ENCODE assay signal across 24 cellular contexts in genomic region chr16:50662306-50662940, GRCh38. TPM values are rescaled to one million over a fixed set of nuclear protein-coding genes. Genes with fewer than 3 reads are reported as not detected.
DNase-seq lines count a peak whose midpoint lies in the region; ATAC-seq, FAIRE-seq and TF ChIP-seq lines count a peak whose summit lies in the region.
"Had no signal": no experiment of that assay in that cellular context is flagged by ENCODE, and none has a peak within 500 bp of the region (broad histone marks: within the 10 kb centered on the region; RNA-seq: fewer than 3 reads in every experiment).

No MANE protein-coding gene starts in this region.

- H3K56ac ChIP-seq in IMR-90 (ENCODE audit: extremely low read depth, insufficient read depth, low read length) = no peak overlapping the region

- H3K18ac ChIP-seq in IMR-90 (ENCODE audit: low read depth, low read length) = no peak overlapping the region
- H3K18ac ChIP-seq in neuronal stem cell (ENCODE audit: low read length) = peak overlapping the region; percentile 22

- no peaks in the 10 kb centered on the region for H3K27me3 ChIP-seq in HepG2 (ENCODE audit: control insufficient read depth in 1 of 2, insufficient read depth in 2 of 2, low read length in 2 of 2)
- no peaks in the 10 kb centered on the region for H3K27me3 ChIP-seq in right lobe of liver
- H3K27me3 ChIP-seq in IMR-90 (ENCODE audit: control insufficient read depth, insufficient read depth, low read length) = no peaks in the 10 kb centered on the region; the same call in 1 of the 2 replicates
- H3K27me3 ChIP-seq in neuronal stem cell (ENCODE audit: control insufficient read depth in 3 of 3, insufficient read depth in 3 of 3, low read depth in 1 of 3, low read length in 3 of 3) = no peaks in the 10 kb centered on the region
- no peaks in the 10 kb centered on the region for H3K27me3 ChIP-seq in vagina

- H3K23ac ChIP-seq in IMR-90 (ENCODE audit: low read depth, low read length) = no peak overlapping the region
- no peak overlapping the region for H3K23ac ChIP-seq in neuronal stem cell (ENCODE audit: low read depth, low read length, poor library complexity)

- TF ChIP-seq CTCF in HepG2 (CRISPR knock-in tag; IDR thresholded peaks at IDR 0.05) (no peak), right lobe of liver (IDR thresholded peaks at IDR 0.05) (no peak), IMR-90 (conservative IDR thresholded peaks at IDR 0.05; ENCODE audit: low read depth, low read length) (no peak), vagina (IDR thresholded peaks at IDR 0.05) (no peak)

- H3K36me3 ChIP-seq in HepG2 (replicated peaks in 1 of 2; ENCODE audit: control insufficient read depth in 1 of 2, insufficient read depth in 2 of 2, low read length in 2 of 2) (no peaks in the 10 kb centered on the region), right lobe of liver (no peaks in the 10 kb centered on the region), IMR-90 (ENCODE audit: control insufficient read depth, insufficient read depth, low read length) (no peaks in the 10 kb centered on the region), neuronal stem cell (replicated peaks in 1 of 2; ENCODE audit: control insufficient read depth in 2 of 2, insufficient read depth in 2 of 2, low read length in 2 of 2) (no peaks in the 10 kb centered on the region), vagina (no peaks in the 10 kb centered on the region)

- no peak overlapping the region for H2AFZ ChIP-seq in HepG2 (ENCODE audit: low read length)
- H2AFZ ChIP-seq in IMR-90 (replicated peaks; ENCODE audit: low read length, poor library complexity) = no peak overlapping the region
- no peak overlapping the region for H2AFZ ChIP-seq in neuronal stem cell (ENCODE audit: low read length)
- H2AFZ ChIP-seq: GM23248 had no signal

- H2AK5ac ChIP-seq in IMR-90 (ENCODE audit: low read depth, low read length) (no peak overlapping the region), neuronal stem cell (ENCODE audit: low read depth, low read length) (no peak overlapping the region)

- TF ChIP-seq RAD21 in HepG2 (CRISPR knock-in tag; IDR thresholded peaks at IDR 0.05) = no peak
- no peak for TF ChIP-seq RAD21 in IMR-90 (IDR thresholded peaks at IDR 0.05; ENCODE audit: low read length)

- no peaks in the 10 kb centered on the region for H3K9me3 ChIP-seq in HepG2 (ENCODE audit: low read length)
- no peaks in the 10 kb centered on the region for H3K9me3 ChIP-seq in right lobe of liver
- no peaks in the 10 kb centered on the region; the same call in 1 of the 2 replicates for H3K9me3 ChIP-seq in IMR-90 (ENCODE audit: control insufficient read depth, insufficient read depth, low read length)
- peaks cover 5% of the 10 kb centered on the region in 2 donors for H3K9me3 ChIP-seq in neuronal stem cell (replicated peaks in 1 of 2; ENCODE audit: control insufficient read depth in 2 of 2, insufficient read depth in 1 of 2, low read depth in 1 of 2, low read length in 2 of 2)
- no peaks in the 10 kb centered on the region for H3K9me3 ChIP-seq in vagina

- no peaks in the 10 kb centered on the region for H3K79me2 ChIP-seq in HepG2 (ENCODE audit: insufficient read depth, low read length)

- H3K9ac ChIP-seq in HepG2 (ENCODE audit: insufficient read depth, low read depth, low read length) = no peak overlapping the region
- no peak overlapping the region for H3K9ac ChIP-seq in IMR-90 (ENCODE audit: low read depth, low read length)
- H3K9ac ChIP-seq in neuronal stem cell (ENCODE audit: low read depth, low read length, poor library complexity) = no peak overlapping the region
- H3K9ac ChIP-seq: GM23248 had no signal

- H4K20me1 ChIP-seq in HepG2 (ENCODE audit: insufficient read depth, low read length) (no peaks in the 10 kb centered on the region), IMR-90 (ENCODE audit: insufficient read depth, low read length) (no peaks in the 10 kb centered on the region)

- no peak for FAIRE-seq in HepG2 (lab: Jason Lieb, UNC)
- peak; percentile 42 for FAIRE-seq in urothelium cell line (lab: Jason Lieb, UNC)
- FAIRE-seq: G401.6, GM19239, H1 had no signal

- H2BK15ac ChIP-seq in IMR-90 (ENCODE audit: low read depth, low read length) (no peak overlapping the region), neuronal stem cell (ENCODE audit: low read length) (no peak overlapping the region)

- no peak overlapping the region for H4K8ac ChIP-seq in IMR-90 (ENCODE audit: low read depth in 2 of 2, low read length in 2 of 2)
- no peak overlapping the region for H4K8ac ChIP-seq in neuronal stem cell (ENCODE audit: low read depth, low read length)

- TF ChIP-seq EP300 in HepG2 (IDR thresholded peaks at IDR 0.05; ENCODE audit: low read depth in 2 of 2, low read length in 2 of 2) (no peak), HepG2 (CRISPR knock-in tag; IDR thresholded peaks at IDR 0.05; ENCODE audit: borderline replicate concordance) (no peak)

- CTCF ChIA-PET in HepG2 (lab: Yijun Ruan, JAX; ENCODE audit: low intra/inter-chr PET ratio, low total read pairs) (no interaction called here), IMR-90 (lab: Yijun Ruan, JAX) (no interaction called here)

- BruUV-seq in HepG2 (replicated peaks; lab: Mats Ljungman, UMichigan) (no TSS peak), IMR-90 (replicated peaks; lab: Mats Ljungman, UMichigan) (no TSS peak)

- POLR2A ChIA-PET in HepG2 (lab: Yijun Ruan, JAX) = no interaction called here
- POLR2A ChIA-PET in IMR-90 (lab: Charles Lee; ENCODE audit: unreplicated experiment) = no interaction called here

- intact Hi-C loops in HepG2 (cut with micrococcal nuclease; ENCODE audit: unreplicated experiment) = loop anchor here (10.0 kb wide), 1 partner anchor 418 kb away; no protein-coding TSS in a partner anchor
- intact Hi-C loops in right lobe of liver (cut with DNase I) = no loop called here
- intact Hi-C loops in IMR-90 (cut with micrococcal nuclease) = no loop called here
- intact Hi-C loops in vagina (cut with DNase I) = loop anchor here (10.0 kb wide), 2 partner anchors 288 to 448 kb away; no protein-coding TSS in a partner anchor

- in situ Hi-C loops in HepG2 (cut with HindIII; ENCODE audit: extremely low pct_ligation_motif_present, low pct_unique_long_range_greater_than_20kb) (loop anchor here (10.0 kb wide), 1 partner anchor 398 kb away; the partner anchor contains the start of gene ADCY7), IMR-90 (cut with MboI; ENCODE audit: low sequenced_read_pairs) (loop anchor here (10.0 to 25.0 kb wide), 2 partner anchors 288 to 450 kb away; no protein-coding TSS in a partner anchor), G401 (cut with HindIII; ENCODE audit: low sequenced_read_pairs) (no loop called here)

- peak overlapping the region; percentile 39 for H2AK9ac ChIP-seq in IMR-90 (replicated peaks; ENCODE audit: low read depth, low read length, poor library complexity)

- H3K4ac ChIP-seq in IMR-90 (ENCODE audit: low read depth, low read length) (no peak overlapping the region), neuronal stem cell (ENCODE audit: low read length) (no peak overlapping the region)

- no peak overlapping the region for H2BK5ac ChIP-seq in IMR-90 (ENCODE audit: low read depth, low read length, poor library complexity, severe bottlenecking)
- no peak overlapping the region for H2BK5ac ChIP-seq in neuronal stem cell (ENCODE audit: low read length)

- no peaks in the 10 kb centered on the region for H3K9me1 ChIP-seq in IMR-90 (ENCODE audit: insufficient read depth, low read length)

- H3K79me1 ChIP-seq in IMR-90 (ENCODE audit: low read depth in 1 of 2, low read length in 2 of 2) (no peaks in the 10 kb centered on the region), neuronal stem cell (ENCODE audit: low read depth, low read length) (no peaks in the 10 kb centered on the region)

- no peak overlapping the region for H3K27ac ChIP-seq in HepG2 (ENCODE audit: extremely low read length, insufficient read depth, low read length)
- no peak overlapping the region for H3K27ac ChIP-seq in right lobe of liver
- H3K27ac ChIP-seq in IMR-90 (ENCODE audit: insufficient read depth, low read length) = no peak overlapping the region
- H3K27ac ChIP-seq in neuronal stem cell (replicated peaks; ENCODE audit: low read length) = no peak overlapping the region
- H3K27ac ChIP-seq in vagina = no peak overlapping the region
- H3K27ac ChIP-seq: GM23248 had no signal

- H3K14ac ChIP-seq in IMR-90 (replicated peaks; ENCODE audit: low read depth, low read length) = no peak overlapping the region
- no peak overlapping the region for H3K14ac ChIP-seq in neuronal stem cell (ENCODE audit: low read length)

- TF ChIP-seq POLR2A in HepG2 (IDR thresholded peaks at IDR 0.05; ENCODE audit: insufficient read depth in 1 of 2, low read depth in 2 of 2, low read length in 2 of 2) = no peak
- no peak for TF ChIP-seq POLR2A in right lobe of liver (IDR thresholded peaks at IDR 0.05)
- no peak for TF ChIP-seq POLR2A in IMR-90 (IDR thresholded peaks at IDR 0.05; ENCODE audit: low read depth, low read length)
- TF ChIP-seq POLR2A in vagina (IDR thresholded peaks at IDR 0.05) = no peak

- no peak overlapping the region for H2BK120ac ChIP-seq in IMR-90 (ENCODE audit: low read depth, low read length)
- H2BK120ac ChIP-seq in neuronal stem cell (ENCODE audit: low read depth, low read length) = peak overlapping the region; percentile 5

- H2BK20ac ChIP-seq in IMR-90 (ENCODE audit: low read depth, low read length) = no peak overlapping the region

- H4K91ac ChIP-seq in IMR-90 (ENCODE audit: insufficient read depth, low read depth, low read length) (no peak overlapping the region), neuronal stem cell (ENCODE audit: low read depth, low read length, poor library complexity) (no peak overlapping the region)

- no peak overlapping the region for H3K4me3 ChIP-seq in HepG2 (replicated peaks in 1 of 3; ENCODE audit: insufficient read depth in 1 of 3, low read depth in 2 of 3, low read length in 3 of 3)
- no peak overlapping the region for H3K4me3 ChIP-seq in right lobe of liver
- no peak overlapping the region for H3K4me3 ChIP-seq in IMR-90 (ENCODE audit: insufficient read depth, low read depth, low read length)
- no peak overlapping the region for H3K4me3 ChIP-seq in neuronal stem cell (ENCODE audit: low read length in 2 of 2)
- H3K4me3 ChIP-seq in vagina = no peak overlapping the region
- H3K4me3 ChIP-seq: GM23248 had no signal

- 65% methylated on average over 8 of the region's 10 CpGs for WGBS in HepG2 (ENCODE audit: low lambda C conversion rate)
- WGBS in right lobe of liver (ENCODE audit: insufficient coverage, low coverage, low lambda C conversion rate, missing lambda C conversion rate) = 70% methylated on average over 2 of the region's 10 CpGs
- 80% methylated on average over 3 of the region's 10 CpGs; no CpG with 5 or more reads in 1 of the 2 experiments for WGBS in IMR-90 (ENCODE audit: extremely low coverage in 2 of 2, insufficient read length in 1 of 2), 2 experiments
- WGBS in neuronal stem cell (ENCODE audit: extremely low coverage in 2 of 2, insufficient read length in 2 of 2, insufficient replicate concordance in 1 of 2), 2 donors = no CpG with 5 or more reads among the region's 10 CpGs

- DNase-seq in HepG2 (ENCODE audit: low spot score) = no peak
- no peak for DNase-seq in right lobe of liver
- DNase-seq in IMR-90 = no peak
- DNase-seq in neuronal stem cell (ENCODE audit: low spot score) = no peak
- no peak for DNase-seq in urothelium cell line (ENCODE audit: low spot score)
- DNase-seq in G401 (ENCODE audit: low spot score) = no peak
- DNase-seq in vagina (ENCODE audit: extremely low spot score in 2 of 2) = no peak
- DNase-seq in NK-92 treated with Interleukin-12 subunit alpha and Interleukin-12 subunit beta, amount 100 ng/mL, for 24 hours (lab: John Stamatoyannopoulos, UW) = no peak
- DNase-seq: C1 segment of cervical spinal cord; Calu3; CD4-positive, alpha-beta memory T cell; COR-L47; DMS53; DMS79 treated with DMSO at 0.1 percent for 48 hours; GM23248; H7; HCEC 1CT had no signal

- no peak overlapping the region for H3K4me2 ChIP-seq in HepG2 (ENCODE audit: low read depth, low read length)
- no peak overlapping the region for H3K4me2 ChIP-seq in IMR-90 (ENCODE audit: low read depth, low read length)
- no peak overlapping the region for H3K4me2 ChIP-seq in neuronal stem cell (ENCODE audit: insufficient read depth, low read length, poor library complexity, severe bottlenecking)

- no peak overlapping the region for H2BK12ac ChIP-seq in neuronal stem cell (ENCODE audit: low read length)

- dilution Hi-C loops in IMR-90 (cut with HindIII; ENCODE audit: low sequenced_read_pairs, unreplicated experiment) = no loop called here

- ATAC-seq in HepG2 (no peak), right lobe of liver (no peak), IMR-90 (ENCODE audit: low read depth) (no peak)

- peaks cover 25% of the 10 kb centered on the region for H3K4me1 ChIP-seq in HepG2 (ENCODE audit: insufficient read depth, low read length)
- peaks cover 0 to 5% (median 0%) of the 10 kb centered on the region in 4 donors for H3K4me1 ChIP-seq in right lobe of liver
- no peaks in the 10 kb centered on the region for H3K4me1 ChIP-seq in IMR-90 (ENCODE audit: control insufficient read depth, insufficient read depth, low read length)
- H3K4me1 ChIP-seq in neuronal stem cell (ENCODE audit: control insufficient read depth in 2 of 2, insufficient read depth in 1 of 2, low read depth in 1 of 2, low read length in 2 of 2) = no peaks in the 10 kb centered on the region
- H3K4me1 ChIP-seq in vagina = peaks cover 4% of the 10 kb centered on the region

- no peak overlapping the region for H4K5ac ChIP-seq in IMR-90 (ENCODE audit: low read depth, low read length)

RNA-seq across cellular contexts. Expression of gene SNX20, which starts 18.7 kb away (rescaled TPM):
- total RNA-seq in HepG2 (2016; rRNA removed; fragmentation: Illumina TruSeq; extraction: Trizol) = not detected in 2 replicates
- total RNA-seq in HepG2 (2016; cell fraction: cytosol; rRNA removed; fragmentation: Illumina TruSeq; extraction: Trizol; ENCODE audit: low read depth) = not detected in 2 replicates
- not detected in 2 replicates for total RNA-seq in HepG2 (2016; cell fraction: insoluble cytoplasmic fraction; rRNA removed; fragmentation: Illumina TruSeq; extraction: Trizol)
- not detected in 2 replicates for total RNA-seq in HepG2 (2016; cell fraction: membrane; rRNA removed; fragmentation: Illumina TruSeq; extraction: Trizol)
- total RNA-seq in HepG2 (2016; cell fraction: nucleus; rRNA removed; fragmentation: Illumina TruSeq; extraction: Trizol) = not detected in 2 replicates
- not detected in 2 replicates for polyA plus RNA-seq in HepG2 (2011; rRNA removed)
- polyA plus RNA-seq in HepG2 (2011; cell fraction: cytosol; rRNA removed) = not detected in 2 replicates
- polyA plus RNA-seq in HepG2 (2011; cell fraction: nucleus; rRNA removed) = not detected in 2 replicates
- 0.04 TPM in 1 of 2 replicates, not detected in the other for polyA plus RNA-seq in HepG2 (2012)
- polyA plus RNA-seq in HepG2 (2016; cell fraction: cytosol; fragmentation: Illumina TruSeq; extraction: Trizol; ENCODE audit: low read depth) = not detected in 2 replicates
- not detected in 2 replicates for polyA plus RNA-seq in HepG2 (2016; cell fraction: insoluble cytoplasmic fraction; fragmentation: Illumina TruSeq; extraction: Trizol; ENCODE audit: low read depth)
- not detected in 2 replicates for polyA plus RNA-seq in HepG2 (2016; cell fraction: membrane; fragmentation: Illumina TruSeq; extraction: Trizol; ENCODE audit: low read depth)
- polyA plus RNA-seq in HepG2 (2016; cell fraction: nucleus; fragmentation: Illumina TruSeq; extraction: Trizol; ENCODE audit: insufficient read depth, low read depth) = not detected in 2 replicates
- not detected in 2 replicates for polyA minus RNA-seq in HepG2 (2011; rRNA and poly(A)+ RNA removed; ENCODE audit: low replicate concordance)
- not detected in 2 replicates for polyA minus RNA-seq in HepG2 (2011; cell fraction: cytosol; rRNA and poly(A)+ RNA removed)
- not detected in 2 replicates for polyA minus RNA-seq in HepG2 (2011; cell fraction: nucleus; rRNA and poly(A)+ RNA removed)
- total RNA-seq in right lobe of liver = 1 to 10 TPM in 1 of 6 experiments, under 1 TPM in 5; 0.31 to 1.9 (median 0.71) TPM
- total RNA-seq in IMR-90 (2012; rRNA removed) = not detected in 2 replicates
- polyA plus RNA-seq in IMR-90 (2012; rRNA removed) = not detected in 2 replicates
- not detected in 2 replicates for polyA plus RNA-seq in IMR-90 (2012; cell fraction: cytosol; rRNA removed)
- not detected in 2 replicates for polyA plus RNA-seq in IMR-90 (2012; cell fraction: nucleus; rRNA removed; ENCODE audit: low replicate concordance)
- not detected for polyA plus RNA-seq in neuronal stem cell (2013, experiment 1 of 2)
- polyA plus RNA-seq in neuronal stem cell (2013, experiment 2 of 2) = not detected
- total RNA-seq in G401 (2014; rRNA removed; shearing (Covaris generic)) = not detected in 2 replicates
- 2.2 TPM for total RNA-seq in vagina
- total RNA-seq: A172, A673, Calu3, Daoy, GM23248, H1, H7 had no signal
- polyA plus RNA-seq: BJ, GM23248, H1 had no signal

RNA-seq across cellular contexts. Expression of gene NOD2, which starts 31.0 kb away (rescaled TPM):
- total RNA-seq in HepG2 (2016; rRNA removed; fragmentation: Illumina TruSeq; extraction: Trizol) (0.27 and 0.29 TPM in 2 replicates), right lobe of liver (1 to 10 TPM in 4 of 6 experiments, under 1 TPM in 2; 0.74 to 6.0 (median 1.4) TPM), IMR-90 (2012; rRNA removed) (not detected in 2 replicates), vagina (43.5 TPM)
- total RNA-seq in HepG2 (2016; cell fraction: cytosol; rRNA removed; fragmentation: Illumina TruSeq; extraction: Trizol; ENCODE audit: low read depth) = 0.18 and 0.20 TPM in 2 replicates
- total RNA-seq in HepG2 (2016; cell fraction: insoluble cytoplasmic fraction; rRNA removed; fragmentation: Illumina TruSeq; extraction: Trizol) = 0.09 and 0.12 TPM in 2 replicates
- 0.21 TPM in 1 of 2 replicates, not detected in the other for total RNA-seq in HepG2 (2016; cell fraction: membrane; rRNA removed; fragmentation: Illumina TruSeq; extraction: Trizol)
- 0.22 and 0.38 TPM in 2 replicates for total RNA-seq in HepG2 (2016; cell fraction: nucleus; rRNA removed; fragmentation: Illumina TruSeq; extraction: Trizol)
- polyA plus RNA-seq in HepG2 (2011; rRNA removed) (0.76 and 0.81 TPM in 2 replicates), IMR-90 (2012; rRNA removed) (not detected in 2 replicates)
- 0.36 and 0.68 TPM in 2 replicates for polyA plus RNA-seq in HepG2 (2011; cell fraction: cytosol; rRNA removed)
- polyA plus RNA-seq in HepG2 (2011; cell fraction: nucleus; rRNA removed) = 1.9 and 2.3 TPM in 2 replicates
- 0.19 and 0.29 TPM in 2 replicates for polyA plus RNA-seq in HepG2 (2012)
- 0.02 and 0.03 TPM in 2 replicates for polyA plus RNA-seq in HepG2 (2016; cell fraction: cytosol; fragmentation: Illumina TruSeq; extraction: Trizol; ENCODE audit: low read depth)
- not detected in 2 replicates for polyA plus RNA-seq in HepG2 (2016; cell fraction: insoluble cytoplasmic fraction; fragmentation: Illumina TruSeq; extraction: Trizol; ENCODE audit: low read depth)
- not detected in 2 replicates for polyA plus RNA-seq in HepG2 (2016; cell fraction: membrane; fragmentation: Illumina TruSeq; extraction: Trizol; ENCODE audit: low read depth)
- polyA plus RNA-seq in HepG2 (2016; cell fraction: nucleus; fragmentation: Illumina TruSeq; extraction: Trizol; ENCODE audit: insufficient read depth, low read depth) = 0.17 and 0.37 TPM in 2 replicates
- 4.8 TPM in 1 of 2 replicates, not detected in the other for polyA minus RNA-seq in HepG2 (2011; rRNA and poly(A)+ RNA removed; ENCODE audit: low replicate concordance)
- 0.49 and 1.1 TPM in 2 replicates for polyA minus RNA-seq in HepG2 (2011; cell fraction: cytosol; rRNA and poly(A)+ RNA removed)
- polyA minus RNA-seq in HepG2 (2011; cell fraction: nucleus; rRNA and poly(A)+ RNA removed) = 2.1 and 2.3 TPM in 2 replicates
- polyA plus RNA-seq in IMR-90 (2012; cell fraction: cytosol; rRNA removed) = not detected in 2 replicates
- polyA plus RNA-seq in IMR-90 (2012; cell fraction: nucleus; rRNA removed; ENCODE audit: low replicate concordance) = 0.01 TPM in 1 of 2 replicates, not detected in the other
- 0.14 TPM for polyA plus RNA-seq in neuronal stem cell (2013, experiment 1 of 2)
- 0.06 TPM for polyA plus RNA-seq in neuronal stem cell (2013, experiment 2 of 2)
- not detected in 2 replicates for total RNA-seq in G401 (2014; rRNA removed; shearing (Covaris generic))
- total RNA-seq: A172, A673, GM23248, H7 had no signal
- polyA plus RNA-seq: BJ, GM23248 had no signal

Comparison
In these comparisons a context has a peak if more than half of its experiments do, and no peak if none do; other contexts are left out.
1. intact Hi-C loops: an anchor here in HepG2 (10.0 kb wide) and vagina (10.0 kb wide); none called in right lobe of liver and IMR-90.